In genomic region chr2:25418944-25419677, GRCh38 we compare ENCODE assay signal across 1 cellular context.
TF ChIP-seq lines count a peak whose summit lies in the region.

No MANE protein-coding gene starts in this region.

TF ChIP-seq in GM12878, 131 proteins besides CTCF, POLR2A, EP300 and RAD21 (continued from another document):
- peak; percentile 21 for TF ChIP-seq ZNF687 (IDR thresholded peaks at IDR 0.05)
- TF ChIP-seq YY1 (IDR thresholded peaks at IDR 0.05; ENCODE audit: low read depth, low read length), result peak; percentile 25; the same call in 1 of the 2 replicates
- 0 out of 2 replicates have a peak, but pooled peaks have one; percentile 35 for TF ChIP-seq ZBTB4 (CRISPR knock-in tag; IDR thresholded peaks at IDR 0.05)
- TF ChIP-seq KAT2A (conservative IDR thresholded peaks at IDR 0.05; ENCODE audit: control insufficient read depth, low read depth, low read length), result no peak
- no peak for TF ChIP-seq SREBF2 (IDR thresholded peaks at IDR 0.05; ENCODE audit: low read length)
- TF ChIP-seq NR2C1 (IDR thresholded peaks at IDR 0.05), result no peak
- no peak; a peak in 2 of 4 replicates for TF ChIP-seq BHLHE40 (IDR thresholded peaks at IDR 0.05; ENCODE audit: borderline replicate concordance in 1 of 2, low read depth in 2 of 2, low read length in 1 of 2)
- peak; percentile 75 for TF ChIP-seq ATF2 (IDR thresholded peaks at IDR 0.05; ENCODE audit: low read length)
- peak; percentile 96 for TF ChIP-seq ZBED1 (IDR thresholded peaks at IDR 0.05; ENCODE audit: borderline replicate concordance)
- TF ChIP-seq NFXL1 (IDR thresholded peaks at IDR 0.05; ENCODE audit: borderline replicate concordance), result no peak
- TF ChIP-seq CREM (IDR thresholded peaks at IDR 0.05; ENCODE audit: low read depth), result peak; percentile 78; the same call in 1 of the 2 replicates
- TF ChIP-seq MTA3 (IDR thresholded peaks at IDR 0.05; ENCODE audit: borderline replicate concordance, low read length), result peak; percentile 59
- TF ChIP-seq TCF7 (IDR thresholded peaks at IDR 0.05; ENCODE audit: borderline replicate concordance), result no peak
- TF ChIP-seq ZSCAN29 (IDR thresholded peaks at IDR 0.05), result no peak
- TF ChIP-seq NKRF (conservative IDR thresholded peaks at IDR 0.05), result no peak
- TF ChIP-seq CEBPZ (IDR thresholded peaks at IDR 0.05; ENCODE audit: low read depth, low read length), result no peak
- peak; percentile 86; the same call in 1 of the 2 replicates for TF ChIP-seq PAX5 (IDR thresholded peaks at IDR 0.05; ENCODE audit: borderline replicate concordance, low read depth, low read length)
- TF ChIP-seq SUPT20H (IDR thresholded peaks at IDR 0.05; ENCODE audit: borderline replicate concordance, control insufficient read depth, low read depth, low read length), result no peak
- no peak; the same call in 1 of the 2 replicates for TF ChIP-seq PKNOX1 (IDR thresholded peaks at IDR 0.05)
- no peak for TF ChIP-seq HSF1 (IDR thresholded peaks at IDR 0.05; ENCODE audit: low read depth, low read length)
